8 cellular contexts compared by ENCODE assay signal in genomic region chr6:107115695-107116327, GRCh38. TPM values are rescaled to one million over a fixed set of nuclear protein-coding genes. Genes with fewer than 3 reads are reported as not detected.
DNase-seq lines count a peak whose midpoint lies in the region; ATAC-seq lines count a peak whose summit lies in the region.

No MANE protein-coding gene starts in this region.

- H3K36me3 Mint-ChIP-seq in activated T-helper 1 cell treated with anti-CD3 and anti-CD28 coated beads, Interleukin-12 subunit alpha, Interleukin-12 subunit beta, Interleukin-2, Interleukin-4 antibody, amounts not matched to agents 30 ng/mL and 10 ng/mL and 1 ng/mL, durations not matched to agents 14 hours and 24 hours and 36 hours (ENCODE audit: low read depth) = no peaks in the 10 kb centered on the region

- DNase-seq in GF-D8 (lab: John Stamatoyannopoulos, UW) (peak; percentile 45), NCI-H69 (lab: John Stamatoyannopoulos, UW) (peak; percentile 93), germinal center (ENCODE audit: low spot score) (peak; percentile 51), occipital lobe (lab: John Stamatoyannopoulos, UW) (peak; percentile 44), HPDE6-E6E7 (ENCODE audit: extremely low spot score) (no peak)
- DNase-seq in activated T-helper 1 cell treated with anti-CD3 and anti-CD28 coated beads, Interleukin-12 subunit alpha, Interleukin-12 subunit beta, Interleukin-2, Interleukin-4 antibody, amounts not matched to agents 30 ng/mL and 10 ng/mL and 1 ng/mL, durations not matched to agents 14 hours and 24 hours and 36 hours (ENCODE audit: low spot score) = peak; percentile 18

- H3K4me3 Mint-ChIP-seq in activated T-helper 1 cell treated with anti-CD3 and anti-CD28 coated beads, Interleukin-12 subunit alpha, Interleukin-12 subunit beta, Interleukin-2, Interleukin-4 antibody, amounts not matched to agents 30 ng/mL and 10 ng/mL and 1 ng/mL, durations not matched to agents 14 hours and 24 hours and 36 hours = peak overlapping the region; percentile 84

- no peaks in the 10 kb centered on the region for H3K9me3 Mint-ChIP-seq in activated T-helper 1 cell treated with anti-CD3 and anti-CD28 coated beads, Interleukin-12 subunit alpha, Interleukin-12 subunit beta, Interleukin-2, Interleukin-4 antibody, amounts not matched to agents 30 ng/mL and 10 ng/mL and 1 ng/mL, durations not matched to agents 14 hours and 24 hours and 36 hours

- intact Hi-C loops in activated T-helper 1 cell treated with anti-CD3 and anti-CD28 coated beads, Interleukin-12 subunit alpha, Interleukin-12 subunit beta, Interleukin-2, Interleukin-4 antibody, amounts not matched to agents 30 ng/mL and 10 ng/mL and 1 ng/mL, durations not matched to agents 14 hours and 24 hours and 36 hours (cut with micrococcal nuclease) = loop anchor here (1.0 to 10.0 kb wide), 4 partner anchors 51 to 841 kb away; partner anchors contain the start of genes PDSS2 and SEC63

- peaks cover 22% of the 10 kb centered on the region for H3K4me1 Mint-ChIP-seq in activated T-helper 1 cell treated with anti-CD3 and anti-CD28 coated beads, Interleukin-12 subunit alpha, Interleukin-12 subunit beta, Interleukin-2, Interleukin-4 antibody, amounts not matched to agents 30 ng/mL and 10 ng/mL and 1 ng/mL, durations not matched to agents 14 hours and 24 hours and 36 hours (ENCODE audit: low read depth)

- peaks cover 18% of the 10 kb centered on the region for H3K27me3 Mint-ChIP-seq in activated T-helper 1 cell treated with anti-CD3 and anti-CD28 coated beads, Interleukin-12 subunit alpha, Interleukin-12 subunit beta, Interleukin-2, Interleukin-4 antibody, amounts not matched to agents 30 ng/mL and 10 ng/mL and 1 ng/mL, durations not matched to agents 14 hours and 24 hours and 36 hours (ENCODE audit: insufficient read depth)

- peak overlapping the region; percentile 80 for H3K27ac Mint-ChIP-seq in activated T-helper 1 cell treated with anti-CD3 and anti-CD28 coated beads, Interleukin-12 subunit alpha, Interleukin-12 subunit beta, Interleukin-2, Interleukin-4 antibody, amounts not matched to agents 30 ng/mL and 10 ng/mL and 1 ng/mL, durations not matched to agents 14 hours and 24 hours and 36 hours

- ATAC-seq in HG03025 (IDR thresholded peaks at IDR 0.05; ENCODE audit: low FRiP score, unreplicated experiment) = peak; percentile 4
- no peak for ATAC-seq in GM18858 (IDR thresholded peaks at IDR 0.05; ENCODE audit: unreplicated experiment)

RNA-seq across cellular contexts. Expression of gene BEND3, which starts 0.5 kb away (rescaled TPM):
- 12.8 TPM in 2 replicates for total RNA-seq in activated T-helper 1 cell treated with anti-CD3 and anti-CD28 coated beads, Interleukin-12 subunit alpha, Interleukin-12 subunit beta, Interleukin-2, Interleukin-4 antibody, amounts not matched to agents 30 ng/mL and 10 ng/mL and 1 ng/mL, durations not matched to agents 14 hours and 24 hours and 36 hours
- total RNA-seq in occipital lobe = 6.2 TPM
